18 cellular contexts compared by ENCODE assay signal in the genomic region with DNA sequence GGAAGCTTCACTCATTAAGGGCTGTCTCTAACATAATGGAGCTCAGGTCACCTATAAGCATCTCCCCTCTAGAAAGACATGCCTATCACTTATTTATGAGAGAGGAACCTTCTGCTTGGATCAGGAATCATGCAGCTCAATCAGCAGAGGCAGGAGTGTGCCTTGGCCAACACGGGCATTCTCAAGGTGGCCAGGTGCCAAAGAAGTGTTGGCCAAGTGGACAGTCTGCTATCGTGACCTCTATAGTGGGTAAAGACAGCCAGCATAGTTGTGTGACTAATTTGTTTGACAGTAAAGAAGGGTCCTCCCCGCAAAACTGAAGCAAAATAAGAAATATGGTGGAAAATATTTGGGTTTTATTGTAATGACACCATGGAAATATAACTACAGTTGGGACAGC. TPM values are rescaled to one million over a fixed set of nuclear protein-coding genes. Genes with fewer than 3 reads are reported as not detected.
"Had no signal": no experiment of that assay in that cellular context is flagged by ENCODE, and none has a peak within 500 bp of the region (broad histone marks: within the 10 kb centered on the region; RNA-seq: fewer than 3 reads in every experiment).

No MANE protein-coding gene starts in this region.

- H3K4me1 Mint-ChIP-seq: naive B cell, nephron progenitor cell had no signal

- H3K4me1 ChIP-seq: colonic mucosa, esophagus squamous epithelium, gastroesophageal sphincter had no signal

- H2AFZ ChIP-seq: hepatocyte had no signal

- H3K79me2 ChIP-seq: hepatocyte had no signal

- H3K9me3 Mint-ChIP-seq: nephron progenitor cell had no signal

- H3K27ac ChIP-seq: colonic mucosa, esophagus squamous epithelium, gastroesophageal sphincter, hepatocyte had no signal

- H3K4me3 ChIP-seq: colonic mucosa, esophagus squamous epithelium, gastroesophageal sphincter, hepatocyte, lung, smooth muscle cell had no signal

- H3K36me3 Mint-ChIP-seq: naive B cell had no signal

- ATAC-seq: gastroesophageal sphincter had no signal

- H3K27me3 Mint-ChIP-seq: naive B cell had no signal

- H3K27me3 ChIP-seq: colonic mucosa, esophagus squamous epithelium, gastroesophageal sphincter, hepatocyte had no signal

- H3K36me3 ChIP-seq: colonic mucosa, esophagus squamous epithelium, gastroesophageal sphincter had no signal

- H3K27ac Mint-ChIP-seq: naive B cell, nephron progenitor cell had no signal

- H3K9me3 ChIP-seq: colonic mucosa, esophagus squamous epithelium, gastroesophageal sphincter had no signal

- DNase-seq: cerebellar nuclear complex; colonic mucosa; dermis blood vessel endothelial cell; esophagus squamous epithelium; foreskin fibroblast; glutamatergic neuron; mesendoderm; naive B cell; nephron progenitor cell; stimulated activated CD4-positive, alpha-beta T cell treated with anti-CD3 and anti-CD28 coated beads, Interleukin-2, amount 100 ng/mL, for 48 hours; stimulated activated naive CD4-positive, alpha-beta T cell treated with Interleukin-2 at 50 U/mL for 16 hours; trophoblast cell had no signal

- H3K4me3 Mint-ChIP-seq: naive B cell, nephron progenitor cell had no signal

- H3K4me2 ChIP-seq: hepatocyte, smooth muscle cell had no signal

RNA-seq across cellular contexts. Expression of a gene that starts 14.7 kb away (rescaled TPM):
- total RNA-seq: kidney epithelial cell, pulmonary artery endothelial cell had no signal
